1 cellular context compared by ENCODE assay signal in genomic region chr11:65844231-65844872, GRCh38.
TF ChIP-seq lines count a peak whose summit lies in the region.

No MANE protein-coding gene starts in this region.

TF ChIP-seq in HepG2, 621 proteins besides CTCF, POLR2A, EP300 and RAD21 (continued from another document):
- TF ChIP-seq TEAD3 (CRISPR knock-in tag; optimal IDR thresholded peaks at IDR 0.05; ENCODE audit: borderline replicate concordance) (no peak), PITX1 (CRISPR knock-in tag; IDR thresholded peaks at IDR 0.05) (peak; percentile 43; the same call in 1 of the 2 replicates), NFKBIZ (CRISPR knock-in tag; IDR thresholded peaks at IDR 0.05) (no peak), CEBPZ (IDR thresholded peaks at IDR 0.05; ENCODE audit: low read length) (no peak)
